19 cellular contexts compared by ENCODE assay signal in the genomic region with DNA sequence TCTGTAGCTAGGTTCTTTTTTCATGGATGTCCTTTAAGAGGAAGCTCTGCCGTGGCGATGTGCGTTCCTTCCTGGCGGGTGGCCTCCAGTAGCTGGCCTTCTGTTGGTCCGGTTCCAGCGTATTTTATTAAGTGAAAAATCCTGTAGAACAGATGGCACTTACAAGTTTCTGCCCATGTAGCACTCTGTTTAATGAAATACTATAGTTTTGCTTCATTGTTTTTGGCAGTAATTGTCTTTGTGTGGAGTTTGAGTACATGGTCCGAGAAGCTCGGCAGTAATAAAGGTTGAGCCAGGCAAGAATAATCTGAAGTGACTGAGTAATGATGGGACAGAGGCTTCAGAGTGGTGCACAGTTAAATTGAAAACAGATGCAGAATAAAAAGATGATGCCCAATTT. TPM values are rescaled to one million over a fixed set of nuclear protein-coding genes. Genes with fewer than 3 reads are reported as not detected.
DNase-seq lines count a peak whose midpoint lies in the region; ATAC-seq and TF ChIP-seq lines count a peak whose summit lies in the region.
"Had no signal": no experiment of that assay in that cellular context is flagged by ENCODE, and none has a peak within 500 bp of the region (broad histone marks: within the 10 kb centered on the region; RNA-seq: fewer than 3 reads in every experiment).

No MANE protein-coding gene starts in this region.

- TF ChIP-seq EP300 in gastroesophageal sphincter (IDR thresholded peaks at IDR 0.05), result no peak

- H2AK5ac ChIP-seq in mesenchymal stem cell (ENCODE audit: low read length, severe bottlenecking), result no peak overlapping the region

- no peak overlapping the region for H2BK120ac ChIP-seq in mesenchymal stem cell (ENCODE audit: low read depth, low read length)

- DNase-seq in Caco-2, result no peak
- DNase-seq in HFF-Myc (ENCODE audit: extremely low read depth, low read depth), result peak; percentile 32
- no peak for DNase-seq in mesenchymal stem cell
- DNase-seq in DMS153 treated with DMSO at 0.1 percent for 48 hours (lab: John Stamatoyannopoulos, UW; ENCODE audit: unreplicated experiment), result no peak
- no peak for DNase-seq in NCI-H510A (lab: John Stamatoyannopoulos, UW)
- DNase-seq: activated CD4-positive, alpha-beta T cell treated with anti-CD3 and anti-CD28 coated beads for 1 hour; activated naive CD4-positive, alpha-beta T cell treated with Interleukin-2 at 50 U/mL for 16 hours; CD4-positive, CD25-positive, alpha-beta regulatory T cell; endodermal cell; HCEC 1CT; kidney glomerular epithelial cell; MG63; NCI-H187 treated with DMSO at 0.1 percent for 48 hours; NCI-H82; ovary had no signal

- H2BK12ac ChIP-seq in mesenchymal stem cell (ENCODE audit: low read length in 2 of 2), result no peak overlapping the region

- H2BK15ac ChIP-seq in mesenchymal stem cell (ENCODE audit: low read depth, poor library complexity, severe bottlenecking), result no peak overlapping the region

- no peak overlapping the region for H4K91ac ChIP-seq in mesenchymal stem cell (ENCODE audit: low read length)

- H3K4me2 ChIP-seq in mesenchymal stem cell (ENCODE audit: low read length, poor library complexity, severe bottlenecking), result no peak overlapping the region

- peak overlapping the region; percentile 38 for H3K27ac ChIP-seq in mesenchymal stem cell (ENCODE audit: low read length, poor library complexity, severe bottlenecking)
- no peak overlapping the region for H3K27ac ChIP-seq in gastroesophageal sphincter
- H3K27ac ChIP-seq: body of pancreas, ovary had no signal

- no peak overlapping the region for H3K23ac ChIP-seq in mesenchymal stem cell (ENCODE audit: low read length in 2 of 2)

- no peak for TF ChIP-seq CTCF in Caco-2 (IDR thresholded peaks at IDR 0.05; ENCODE audit: insufficient read depth in 1 of 2, low read depth in 1 of 2, low read length in 1 of 2, severe bottlenecking in 1 of 2, unreplicated experiment in 1 of 2)
- TF ChIP-seq CTCF in HFF-Myc (IDR thresholded peaks at IDR 0.05; ENCODE audit: low read depth, low read length, missing control alignments), result no peak
- no peak for TF ChIP-seq CTCF in brain (conservative IDR thresholded peaks at IDR 0.05)
- no peak for TF ChIP-seq CTCF in gastroesophageal sphincter (IDR thresholded peaks at IDR 0.05)

- POLR2A ChIA-PET in Caco-2 (lab: Charles Lee), result no interaction called here

- H3K4me3 Mint-ChIP-seq in Caco-2 (ENCODE audit: unreplicated experiment), result no peak overlapping the region
- H3K4me3 Mint-ChIP-seq in brain, result no peak overlapping the region
- H3K4me3 Mint-ChIP-seq: CD4-positive, CD25-positive, alpha-beta regulatory T cell; endodermal cell had no signal

- intact Hi-C loops in Caco-2 (cut with micrococcal nuclease; ENCODE audit: unreplicated experiment), result no loop called here

- H3K9me3 Mint-ChIP-seq in Caco-2 (ENCODE audit: unreplicated experiment), result no peaks in the 10 kb centered on the region
- H3K9me3 Mint-ChIP-seq in brain, result no peaks in the 10 kb centered on the region
- H3K9me3 Mint-ChIP-seq: CD4-positive, CD25-positive, alpha-beta regulatory T cell; endodermal cell had no signal

- WGBS in mesenchymal stem cell, result 99% methylated on average over 8 of the region's 8 CpGs
- WGBS in gastroesophageal sphincter (ENCODE audit: low coverage in 1 of 2), 2 donors, result 80 to 87% methylated on average over 6 to 8 of the region's 8 CpGs

- H3K36me3 ChIP-seq in Caco-2 (ENCODE audit: control insufficient read depth, insufficient read depth, low read length) (no peaks in the 10 kb centered on the region; the same call in 1 of the 2 replicates), mesenchymal stem cell (ENCODE audit: control insufficient read depth in 1 of 2, insufficient read depth in 2 of 2, low read depth in 1 of 2, low read length in 2 of 2) (peaks cover 11 to 12% of the 10 kb centered on the region in 2 experiments), gastroesophageal sphincter (peaks cover 0 to 17% of the 10 kb centered on the region in 2 donors)
- H3K36me3 ChIP-seq: ovary had no signal

- H3K4ac ChIP-seq in mesenchymal stem cell (ENCODE audit: low read depth in 1 of 2, low read length in 2 of 2), result peak overlapping the region in 1 of 2 experiments; percentile 20

- H3K18ac ChIP-seq in mesenchymal stem cell (ENCODE audit: low read depth in 1 of 2, low read length in 2 of 2), result no peak overlapping the region

- H4K8ac ChIP-seq in mesenchymal stem cell (ENCODE audit: low read length), result no peak overlapping the region

- H3K9ac ChIP-seq in mesenchymal stem cell (ENCODE audit: low read length), result peak overlapping the region; percentile 58

- no peak overlapping the region for H2BK5ac ChIP-seq in mesenchymal stem cell (ENCODE audit: low read depth, low read length, poor library complexity, severe bottlenecking)

- H3K4me1 ChIP-seq in Caco-2, result peaks cover 19% of the 10 kb centered on the region
- peaks cover 7% of the 10 kb centered on the region for H3K4me1 ChIP-seq in mesenchymal stem cell (ENCODE audit: control insufficient read depth, insufficient read depth, low read depth, low read length)
- peaks cover 0 to 60% (median 14%) of the 10 kb centered on the region in 3 donors for H3K4me1 ChIP-seq in gastroesophageal sphincter

- peak overlapping the region; percentile 12 for H3K27ac Mint-ChIP-seq in Caco-2 (ENCODE audit: unreplicated experiment)
- peak overlapping the region in 4 of 5 experiments; percentile 31 to 51 (median 42) for H3K27ac Mint-ChIP-seq in brain
- H3K27ac Mint-ChIP-seq: endodermal cell had no signal

- no peak overlapping the region for H2AFZ ChIP-seq in mesenchymal stem cell (ENCODE audit: low read depth, low read length)

- H3K4me3 ChIP-seq in Caco-2 (ENCODE audit: low read depth, low read length) (no peak overlapping the region), HFF-Myc (replicated peaks; ENCODE audit: low read depth, low read length) (no peak overlapping the region), mesenchymal stem cell (ENCODE audit: insufficient read depth in 1 of 2, low read depth in 1 of 2, low read length in 2 of 2) (peak overlapping the region in 1 of 2 experiments; percentile 50), gastroesophageal sphincter (no peak overlapping the region)
- H3K4me3 ChIP-seq: body of pancreas, MG63, ovary had no signal

- no peak for TF ChIP-seq POLR2A in gastroesophageal sphincter (IDR thresholded peaks at IDR 0.05)

- CTCF ChIA-PET in Caco-2 (lab: Charles Lee), result interaction anchor here (0.6 to 1.5 kb wide), 3 partner anchors 10 to 453 kb away, joined by 3 to 7 read pairs (median 3); no protein-coding TSS in a partner anchor

- H3K36me3 Mint-ChIP-seq in Caco-2 (ENCODE audit: insufficient read depth, unreplicated experiment) (peaks cover 48% of the 10 kb centered on the region), brain (peaks cover 52% of the 10 kb centered on the region)

- no peaks in the 10 kb centered on the region for H3K9me3 ChIP-seq in Caco-2
- H3K9me3 ChIP-seq in mesenchymal stem cell (ENCODE audit: control insufficient read depth, low read length), result no peaks in the 10 kb centered on the region
- no peaks in the 10 kb centered on the region for H3K9me3 ChIP-seq in gastroesophageal sphincter
- H3K9me3 ChIP-seq: body of pancreas, MG63, ovary had no signal

- no peak overlapping the region for H3K14ac ChIP-seq in mesenchymal stem cell (ENCODE audit: low read length in 2 of 2)

- H3K27me3 Mint-ChIP-seq in Caco-2 (ENCODE audit: insufficient read depth, unreplicated experiment) (no peaks in the 10 kb centered on the region), brain (no peaks in the 10 kb centered on the region)
- H3K27me3 Mint-ChIP-seq: CD4-positive, CD25-positive, alpha-beta regulatory T cell had no signal

- H3K4me1 Mint-ChIP-seq in Caco-2 (ENCODE audit: low read depth, unreplicated experiment) (peaks cover 49% of the 10 kb centered on the region), brain (peaks cover 48% of the 10 kb centered on the region)

- no TSS peak for BruUV-seq in Caco-2 (replicated peaks; lab: Mats Ljungman, UMichigan)

- no peaks in the 10 kb centered on the region for H3K27me3 ChIP-seq in Caco-2 (replicated peaks; ENCODE audit: control insufficient read depth, insufficient read depth, low read length)
- H3K27me3 ChIP-seq in mesenchymal stem cell (ENCODE audit: control insufficient read depth in 1 of 2, insufficient read depth in 1 of 2, low read length in 2 of 2), result no peaks in the 10 kb centered on the region
- H3K27me3 ChIP-seq in gastroesophageal sphincter, result no peaks in the 10 kb centered on the region
- H3K27me3 ChIP-seq: body of pancreas, MG63, ovary had no signal

- H3K79me1 ChIP-seq in mesenchymal stem cell (replicated peaks; ENCODE audit: low read length, poor library complexity, severe bottlenecking), result peaks cover 1% of the 10 kb centered on the region

- ATAC-seq in gastroesophageal sphincter (no peak), GM18502 (IDR thresholded peaks at IDR 0.05; ENCODE audit: poor library complexity, unreplicated experiment) (no peak)
- ATAC-seq: body of pancreas had no signal

RNA-seq across cellular contexts. Expression of gene USP10, which starts 20.4 kb away (rescaled TPM):
- 144 and 147 TPM in 2 replicates for total RNA-seq in Caco-2 (2022)
- 63.6 TPM for polyA plus RNA-seq in brain (ENCODE audit: insufficient read depth, low read depth, low replicate concordance)
- polyA plus RNA-seq in mesenchymal stem cell (2013, experiment 1 of 2), result 51.6 TPM
- polyA plus RNA-seq in mesenchymal stem cell (2013, experiment 2 of 2), result 51.4 TPM
- total RNA-seq in gastroesophageal sphincter, result 10 to 100 TPM; 49.1 to 70.2 (median 60.0) TPM
